Comparison of ENCODE assay signal across 1 cellular context in genomic region chr9:116032683-116033440, GRCh38.
TF ChIP-seq lines count a peak whose summit lies in the region.

No MANE protein-coding gene starts in this region.

TF ChIP-seq in liver, 16 proteins besides CTCF, POLR2A, EP300 and RAD21 (continued from another document):
- TF ChIP-seq REST (IDR thresholded peaks at IDR 0.05) (peak; percentile 46), EGR1 (IDR thresholded peaks at IDR 0.05; ENCODE audit: low read depth in 2 of 2) (no peak), NR2F2 (IDR thresholded peaks at IDR 0.05) (no peak), ATF3 (IDR thresholded peaks at IDR 0.05) (no peak), TAF1 (conservative IDR thresholded peaks at IDR 0.05) (no peak), FOXA2 (IDR thresholded peaks at IDR 0.05) (peak; percentile 13), JUND (IDR thresholded peaks at IDR 0.05) (peak in 1 of 2 donors; percentile 58), ZBTB33 (IDR thresholded peaks at IDR 0.05) (peak; percentile 58), HNF4A (conservative IDR thresholded peaks at IDR 0.05) (peak; percentile 38 to 43), GABPA (IDR thresholded peaks at IDR 0.05 in 1 of 2, conservative IDR thresholded peaks at IDR 0.05 in 1 of 2) (no peak), SP1 (IDR thresholded peaks at IDR 0.05) (peak; percentile 46), FOXA1 (IDR thresholded peaks at IDR 0.05) (no peak)
